In the genomic region with DNA sequence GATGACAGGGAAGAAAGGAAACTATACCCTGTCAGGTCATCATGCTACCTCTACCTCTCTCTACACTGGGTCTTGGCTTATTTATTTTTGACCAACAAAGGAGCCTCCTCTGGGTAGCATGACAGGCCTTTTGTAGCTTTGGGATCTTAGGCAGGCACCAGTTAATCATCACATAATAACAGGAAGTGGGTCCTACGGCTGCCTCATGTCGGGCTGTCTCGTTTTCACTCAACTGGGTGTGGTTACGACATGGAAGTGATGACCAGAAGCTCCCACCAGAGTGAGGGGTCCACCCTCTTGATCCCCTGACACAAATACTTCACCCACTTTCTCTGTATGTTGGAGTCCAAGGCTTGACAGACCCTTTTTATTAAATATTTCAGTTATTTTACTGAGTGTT, we compare ENCODE assay signal across 8 cellular contexts.
DNase-seq lines count a peak whose midpoint lies in the region; ATAC-seq, FAIRE-seq and TF ChIP-seq lines count a peak whose summit lies in the region.

No MANE protein-coding gene starts in this region.

- H3K9me2 ChIP-seq in Loucy (replicated peaks; ENCODE audit: low read depth, low read length): no peaks in the 10 kb centered on the region

- intact Hi-C loops in endothelial cell of umbilical vein (cut with micrococcal nuclease): loop anchor here (5.0 kb wide), 1 partner anchor 37 kb away; no protein-coding TSS in a partner anchor

- H3K9ac ChIP-seq in Loucy (ENCODE audit: low read depth, low read length, poor library complexity, severe bottlenecking) (no peak overlapping the region), endothelial cell of umbilical vein (replicated peaks; ENCODE audit: extremely low read depth, insufficient read depth, low read length) (no peak overlapping the region)

- H4K20me1 ChIP-seq in Loucy (ENCODE audit: insufficient read depth, low read length, poor library complexity, severe bottlenecking): no peaks in the 10 kb centered on the region
- no peaks in the 10 kb centered on the region for H4K20me1 ChIP-seq in endothelial cell of umbilical vein (replicated peaks; ENCODE audit: control insufficient read depth, extremely low read depth, insufficient read depth, low read length)

- dilution Hi-C loops in endothelial cell of umbilical vein (cut with MboI; ENCODE audit: extremely low pct_ligation_motif_present, low sequenced_read_pairs): no loop called here

- ATAC-seq in GM21576 (IDR thresholded peaks at IDR 0.05; ENCODE audit: unreplicated experiment): peak; percentile 90

- in situ Hi-C loops in GM13977 (cut with MboI; ENCODE audit: low pct_unique_long_range_greater_than_20kb, low sequenced_read_pairs, unreplicated experiment): no loop called here

- WGBS in tibial nerve, 2 donors: 45 to 48% methylated on average over 4 of the region's 4 CpGs

- no peaks in the 10 kb centered on the region for H3K9me1 ChIP-seq in endothelial cell of umbilical vein (replicated peaks; ENCODE audit: control insufficient read depth, extremely low read depth, insufficient read depth, low read length)

- H3K4me3 ChIP-seq in Loucy (ENCODE audit: low read length, poor library complexity, severe bottlenecking): no peak overlapping the region
- H3K4me3 ChIP-seq in endothelial cell of umbilical vein (replicated peaks in 1 of 3; ENCODE audit: insufficient read depth in 1 of 3, low read depth in 1 of 3, low read length in 3 of 3): no peak overlapping the region
- H3K4me3 ChIP-seq in tibial nerve: no peak overlapping the region

- peak; percentile 42 for DNase-seq in GM13977 (ENCODE audit: low spot score)
- DNase-seq in endothelial cell of umbilical vein (ENCODE audit: low read depth, low spot score): no peak
- no peak for DNase-seq in SKM-1 (lab: John Stamatoyannopoulos, UW; ENCODE audit: unreplicated experiment)
- DNase-seq in HPDE6-E6E7 (ENCODE audit: extremely low spot score): no peak
- DNase-seq in tibial nerve (ENCODE audit: low spot score in 2 of 2): no peak
- no peak for DNase-seq in DMS 273 (lab: John Stamatoyannopoulos, UW; ENCODE audit: unreplicated experiment)

- TF ChIP-seq EP300 in tibial nerve (IDR thresholded peaks at IDR 0.05): no peak

- no TSS peak for BruUV-seq in endothelial cell of umbilical vein (replicated peaks; lab: Mats Ljungman, UMichigan)

- H3K27ac ChIP-seq in endothelial cell of umbilical vein (ENCODE audit: insufficient read depth, low read depth, low read length) (no peak overlapping the region), tibial nerve (no peak overlapping the region)

- TF ChIP-seq POLR2A in endothelial cell of umbilical vein (IDR thresholded peaks at IDR 0.05; ENCODE audit: low read depth, low read length): no peak
- no peak for TF ChIP-seq POLR2A in tibial nerve (IDR thresholded peaks at IDR 0.05)

- H2AFZ ChIP-seq in Loucy (ENCODE audit: low read length) (peak overlapping the region; percentile 59), endothelial cell of umbilical vein (ENCODE audit: low read depth, low read length) (peak overlapping the region; percentile 11)

- no peak for TF ChIP-seq CTCF in GM13977 (IDR thresholded peaks at IDR 0.05; ENCODE audit: extremely low read depth, insufficient read depth, missing control alignments)
- TF ChIP-seq CTCF in Loucy (conservative IDR thresholded peaks at IDR 0.05; ENCODE audit: low read length): no peak
- TF ChIP-seq CTCF in endothelial cell of umbilical vein (IDR thresholded peaks at IDR 0.05; ENCODE audit: extremely low read depth in 1 of 2, insufficient read depth in 1 of 2, low read depth in 1 of 2, low read length in 2 of 2): no peak
- TF ChIP-seq CTCF in tibial nerve (IDR thresholded peaks at IDR 0.05): no peak

- H3K4me2 ChIP-seq in Loucy (ENCODE audit: low read depth, low read length, poor library complexity, severe bottlenecking): no peak overlapping the region
- H3K4me2 ChIP-seq in endothelial cell of umbilical vein (ENCODE audit: insufficient read depth, low read length): no peak overlapping the region

- H3K9me3 ChIP-seq in Loucy (ENCODE audit: insufficient read depth, low read depth, low read length) (no peaks in the 10 kb centered on the region), endothelial cell of umbilical vein (replicated peaks; ENCODE audit: control insufficient read depth, insufficient read depth, low read length) (no peaks in the 10 kb centered on the region), tibial nerve (no peaks in the 10 kb centered on the region)

- CTCF ChIA-PET in endothelial cell of umbilical vein (lab: Charles Lee): interaction anchor here (1.1 to 1.3 kb wide), 3 partner anchors 10 to 57 kb away, joined by 3 to 4 read pairs (median 3); no protein-coding TSS in a partner anchor

- no peaks in the 10 kb centered on the region for H3F3A ChIP-seq in Loucy (ENCODE audit: low read depth)

- no peak for FAIRE-seq in endothelial cell of umbilical vein (lab: Jason Lieb, UNC)

- no peaks in the 10 kb centered on the region for H3K27me3 ChIP-seq in Loucy (ENCODE audit: insufficient read depth, low read length, poor library complexity, severe bottlenecking)
- H3K27me3 ChIP-seq in endothelial cell of umbilical vein (ENCODE audit: control insufficient read depth in 2 of 2, insufficient read depth in 2 of 2, low read length in 2 of 2): no peaks in the 10 kb centered on the region
- no peaks in the 10 kb centered on the region for H3K27me3 ChIP-seq in tibial nerve

- H3K4me1 ChIP-seq in Loucy (ENCODE audit: insufficient read depth, low read length, poor library complexity, severe bottlenecking) (peaks cover 9% of the 10 kb centered on the region), endothelial cell of umbilical vein (ENCODE audit: control insufficient read depth, extremely low read depth, insufficient read depth, low read length) (peaks cover 42% of the 10 kb centered on the region), tibial nerve (peaks cover 0 to 49% (median 13%) of the 10 kb centered on the region in 4 donors)

- H3K79me2 ChIP-seq in Loucy (ENCODE audit: insufficient read depth, low read length) (no peaks in the 10 kb centered on the region), endothelial cell of umbilical vein (ENCODE audit: control insufficient read depth, insufficient read depth, low read length) (no peaks in the 10 kb centered on the region)

- no peaks in the 10 kb centered on the region for H3K36me3 ChIP-seq in Loucy (ENCODE audit: insufficient read depth, low read length)
- H3K36me3 ChIP-seq in endothelial cell of umbilical vein (ENCODE audit: control insufficient read depth in 2 of 2, extremely low read depth in 1 of 2, insufficient read depth in 2 of 2, low read length in 2 of 2): no peaks in the 10 kb centered on the region
- H3K36me3 ChIP-seq in tibial nerve: no peaks in the 10 kb centered on the region

- POLR2A ChIA-PET in endothelial cell of umbilical vein (lab: Charles Lee): no interaction called here

TF ChIP-seq in endothelial cell of umbilical vein, 7 proteins besides CTCF, POLR2A, EP300 and RAD21:
- no peak for TF ChIP-seq FOS (IDR thresholded peaks at IDR 0.05; ENCODE audit: borderline replicate concordance, insufficient read depth, low read length)
- no peak for TF ChIP-seq GATA2 (IDR thresholded peaks at IDR 0.05; ENCODE audit: insufficient read depth, insufficient read length, low read depth, low read length)
- no peak for TF ChIP-seq JUN (IDR thresholded peaks at IDR 0.05; ENCODE audit: borderline replicate concordance, insufficient read depth, insufficient read length, low read depth)
- TF ChIP-seq, protein P1, sequence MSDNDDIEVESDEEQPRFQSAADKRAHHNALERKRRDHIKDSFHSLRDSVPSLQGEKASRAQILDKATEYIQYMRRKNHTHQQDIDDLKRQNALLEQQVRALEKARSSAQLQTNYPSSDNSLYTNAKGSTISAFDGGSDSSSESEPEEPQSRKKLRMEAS (IDR thresholded peaks at IDR 0.05; ENCODE audit: insufficient read depth, insufficient read length): no peak
- no peak for TF ChIP-seq MYC (IDR thresholded peaks at IDR 0.05; ENCODE audit: low read depth, low read length)
- no peak for TF ChIP-seq EZH2 (IDR thresholded peaks at IDR 0.05; ENCODE audit: borderline replicate concordance, low read depth, low read length, severe bottlenecking)
- TF ChIP-seq POLR2AphosphoS5 (IDR thresholded peaks at IDR 0.05; ENCODE audit: insufficient read depth, low read depth, low read length): no peak
